ENCODE assay signal across 1 cellular context in genomic region chr5:68239485-68239884, GRCh38.
A peak's percentile ranks its signal among the peaks of the same experiment; 100 is the strongest.
TF ChIP-seq lines count a peak whose summit lies in the region.

No MANE protein-coding gene starts in this region.

TF ChIP-seq in HepG2, 621 proteins besides CTCF, POLR2A, EP300 and RAD21 (continued from another document and continues in another):
- 0 out of 2 replicates have a peak, but pooled peaks have one; percentile 49 for TF ChIP-seq PRDM15 (CRISPR knock-in tag; IDR thresholded peaks at IDR 0.05)
- TF ChIP-seq ZNF343 (CRISPR knock-in tag; IDR thresholded peaks at IDR 0.05), result no peak
- peak; percentile 73 for TF ChIP-seq ZNF431 (CRISPR knock-in tag; IDR thresholded peaks at IDR 0.05; ENCODE audit: borderline replicate concordance, low read depth)
- peak; percentile 76; the same call in 1 of the 2 replicates for TF ChIP-seq ZNF878 (CRISPR knock-in tag; IDR thresholded peaks at IDR 0.05)
- TF ChIP-seq TFDP1 (CRISPR knock-in tag; IDR thresholded peaks at IDR 0.05; ENCODE audit: borderline replicate concordance), result peak; percentile 47; the same call in 1 of the 2 replicates
- peak; percentile 66; the same call in 1 of the 2 replicates for TF ChIP-seq ZNF598 (CRISPR knock-in tag; IDR thresholded peaks at IDR 0.05; ENCODE audit: borderline replicate concordance)
- no peak for TF ChIP-seq ZFP41 (CRISPR knock-in tag; IDR thresholded peaks at IDR 0.05; ENCODE audit: borderline replicate concordance)
- TF ChIP-seq FOXP4 (CRISPR knock-in tag; IDR thresholded peaks at IDR 0.05), result peak; percentile 98
- TF ChIP-seq AKAP8 (CRISPR knock-in tag; IDR thresholded peaks at IDR 0.05), result 0 out of 2 replicates have a peak, but pooled peaks have one; percentile 40
- no peak for TF ChIP-seq SUZ12 (IDR thresholded peaks at IDR 0.05; ENCODE audit: low read depth, low read length)
- TF ChIP-seq MED13 (CRISPR knock-in tag; IDR thresholded peaks at IDR 0.05), result peak; percentile 50; the same call in 1 of the 2 replicates
- no peak for TF ChIP-seq ZNF570 (CRISPR knock-in tag; IDR thresholded peaks at IDR 0.05; ENCODE audit: borderline replicate concordance)
- no peak for TF ChIP-seq ZNF549 (CRISPR knock-in tag; IDR thresholded peaks at IDR 0.05)
- TF ChIP-seq TIGD3 (CRISPR knock-in tag; IDR thresholded peaks at IDR 0.05; ENCODE audit: borderline replicate concordance), result no peak
- no peak for TF ChIP-seq PRMT3 (CRISPR knock-in tag; IDR thresholded peaks at IDR 0.05; ENCODE audit: borderline replicate concordance, low read depth)
- peak; percentile 66; the same call in 1 of the 2 replicates for TF ChIP-seq BRF2 (CRISPR knock-in tag; IDR thresholded peaks at IDR 0.05)
- TF ChIP-seq NR2F2 (IDR thresholded peaks at IDR 0.05; ENCODE audit: borderline replicate concordance, low read depth), result peak; percentile 96
- peak; percentile 92 for TF ChIP-seq ZGPAT (CRISPR knock-in tag; IDR thresholded peaks at IDR 0.05)
- TF ChIP-seq SNAI1 (CRISPR knock-in tag; IDR thresholded peaks at IDR 0.05; ENCODE audit: borderline replicate concordance), result no peak
- TF ChIP-seq MEIS2 (CRISPR knock-in tag; IDR thresholded peaks at IDR 0.05), result peak; percentile 59; the same call in 1 of the 2 replicates
- no peak for TF ChIP-seq ZNF776 (CRISPR knock-in tag; IDR thresholded peaks at IDR 0.05)
- TF ChIP-seq ZSCAN5A (CRISPR knock-in tag; IDR thresholded peaks at IDR 0.05; ENCODE audit: borderline replicate concordance), result peak; percentile 91; the same call in 1 of the 2 replicates
- TF ChIP-seq CC2D1A (CRISPR knock-in tag; IDR thresholded peaks at IDR 0.05), result no peak
- TF ChIP-seq SOX6 (IDR thresholded peaks at IDR 0.05), result no peak
- TF ChIP-seq SOX6 (CRISPR knock-in tag; IDR thresholded peaks at IDR 0.05), result peak; percentile 95
- TF ChIP-seq YY1 (IDR thresholded peaks at IDR 0.05; ENCODE audit: insufficient read depth, insufficient replicate concordance, low read depth, low read length), result peak; percentile 22
- TF ChIP-seq ZNF629 (CRISPR knock-in tag; conservative IDR thresholded peaks at IDR 0.05), result peak; percentile 69
- TF ChIP-seq ZNF746 (CRISPR knock-in tag; IDR thresholded peaks at IDR 0.05), result peak; percentile 55; the same call in 1 of the 2 replicates
- TF ChIP-seq POLR2AphosphoS2 (IDR thresholded peaks at IDR 0.05; ENCODE audit: low read depth, low read length), result no peak
- TF ChIP-seq ZMYM4 (CRISPR knock-in tag; IDR thresholded peaks at IDR 0.05), result peak; percentile 98
- TF ChIP-seq SNAPC2 (CRISPR knock-in tag; IDR thresholded peaks at IDR 0.05), result no peak
- TF ChIP-seq ZNF33A (CRISPR knock-in tag; IDR thresholded peaks at IDR 0.05; ENCODE audit: borderline replicate concordance), result no peak
- no peak for TF ChIP-seq ZBTB1 (CRISPR knock-in tag; IDR thresholded peaks at IDR 0.05; ENCODE audit: borderline replicate concordance)
- TF ChIP-seq NFE2 (CRISPR knock-in tag; IDR thresholded peaks at IDR 0.05), result no peak
- TF ChIP-seq ZKSCAN5 (CRISPR knock-in tag; IDR thresholded peaks at IDR 0.05), result no peak
- no peak for TF ChIP-seq ISX (CRISPR knock-in tag; conservative IDR thresholded peaks at IDR 0.05)
- TF ChIP-seq TRIM22 (IDR thresholded peaks at IDR 0.05), result no peak
- TF ChIP-seq ZNF44 (CRISPR knock-in tag; IDR thresholded peaks at IDR 0.05), result no peak
- TF ChIP-seq KLF16 (CRISPR knock-in tag; IDR thresholded peaks at IDR 0.05), result peak in 1 of 2 experiments; percentile 71; a peak in 2 of 4 replicates
- no peak for TF ChIP-seq ZBTB14 (CRISPR knock-in tag; IDR thresholded peaks at IDR 0.05)
- TF ChIP-seq LCORL (IDR thresholded peaks at IDR 0.05), result no peak
- TF ChIP-seq LCORL (CRISPR knock-in tag; IDR thresholded peaks at IDR 0.05), result peak; percentile 92
- no peak for TF ChIP-seq ZNF569 (CRISPR knock-in tag; IDR thresholded peaks at IDR 0.05; ENCODE audit: borderline replicate concordance)
- no peak for TF ChIP-seq GRHL1 (CRISPR knock-in tag; conservative IDR thresholded peaks at IDR 0.05)
- TF ChIP-seq ARNTL (CRISPR knock-in tag; IDR thresholded peaks at IDR 0.05), result peak; percentile 79
- peak; percentile 79; the same call in 1 of the 2 replicates for TF ChIP-seq ZFP1 (CRISPR knock-in tag; IDR thresholded peaks at IDR 0.05)
- peak; percentile 96 for TF ChIP-seq RXRB (CRISPR knock-in tag; IDR thresholded peaks at IDR 0.05; ENCODE audit: borderline replicate concordance)
- peak; percentile 95 for TF ChIP-seq ZNF652 (CRISPR knock-in tag; IDR thresholded peaks at IDR 0.05; ENCODE audit: borderline replicate concordance, low read depth)
